ENCODE assay signal across 27 cellular contexts in the genomic region with DNA sequence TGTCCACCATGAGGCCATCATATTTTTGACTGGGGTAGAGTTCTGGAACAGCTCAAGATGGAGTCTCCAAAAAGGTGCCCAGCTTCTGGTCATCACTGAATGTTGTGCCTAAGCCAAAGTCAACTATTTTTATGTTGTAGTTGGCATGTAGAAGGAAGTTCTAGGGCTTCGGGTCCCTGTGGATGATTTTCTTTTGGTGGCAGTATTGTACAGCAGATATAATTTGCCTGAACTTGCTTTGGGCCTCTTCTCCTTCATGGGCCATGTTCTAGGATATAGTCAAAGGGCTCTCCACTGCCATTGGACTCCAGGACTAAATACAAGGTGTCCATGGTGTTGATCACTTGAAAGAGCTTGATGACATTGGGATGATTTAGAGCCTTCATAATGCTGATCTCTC.
"Had no signal": no experiment of that assay in that cellular context is flagged by ENCODE, and none has a peak within 500 bp of the region (broad histone marks: within the 10 kb centered on the region; RNA-seq: fewer than 3 reads in every experiment).

No MANE protein-coding gene starts in this region.

- DNase-seq: activated CD4-positive, alpha-beta T cell treated with anti-CD3 and anti-CD28 coated beads for 1 hour; activated CD4-positive, alpha-beta T cell treated with anti-CD3 and anti-CD28 coated beads, Interleukin-2, amount 10 ng/mL, durations not matched to agents 24 days and 14 days; activated CD4-positive, alpha-beta T cell treated with anti-CD3 and anti-CD28 coated beads, Interleukin-2, amount 50 U/mL, for 4 hours; activated CD4-positive, CD25-positive, alpha-beta regulatory T cell; activated CD8-positive, alpha-beta T cell treated with anti-CD3 and anti-CD28 coated beads, Interleukin-2, amount 10 ng/mL, durations not matched to agents 7 days and 5 days; activated gamma-delta T cell; activated naive CD4-positive, alpha-beta T cell treated with Interleukin-2 at 50 U/mL for 16 hours; activated naive CD8-positive, alpha-beta T cell treated with anti-CD3 and anti-CD28 coated beads, Interleukin-2, amount 10 ng/mL, durations not matched to agents 7 days and 5 days; activated T-cell treated with anti-CD3 and anti-CD28 coated beads, Interleukin-2, amount 50 U/mL, for 24 hours; amygdala; Kasumi-1; MM.1S; MV-4-11; NCI-H1092; NCI-H1436 treated with DMSO at 0.1 percent for 48 hours; NCI-H1694 treated with DMSO at 0.1 percent for 48 hours; NCI-H2029; NCI-H345; NCI-H524 treated with DMSO at 0.1 percent for 48 hours; NK-92 treated with Interleukin-12 subunit alpha and Interleukin-12 subunit beta, amount 100 ng/mL, for 24 hours; SHP77; SJCRH30; T1000; WERI-Rb-1 had no signal

- ATAC-seq: activated CD8-positive, alpha-beta T cell treated with anti-CD3 and anti-CD28 coated beads, Interleukin-2, amount 10 ng/mL, durations not matched to agents 7 days and 5 days had no signal

- H3K4me3 ChIP-seq: ascending aorta, cardiac muscle cell, SJCRH30, SK-N-MC had no signal
